Comparison of ENCODE assay signal across 1 cellular context in genomic region chr6:108502826-108503225, GRCh38.
TF ChIP-seq lines count a peak whose summit lies in the region.

No MANE protein-coding gene starts in this region.

TF ChIP-seq in K562, 482 proteins besides CTCF, POLR2A, EP300 and RAD21 (continued from another document and continues in another):
- no peak for TF ChIP-seq ZNF740 (CRISPR knock-in tag; IDR thresholded peaks at IDR 0.05)
- TF ChIP-seq ZNF740 (tag; IDR thresholded peaks at IDR 0.05): no peak
- TF ChIP-seq SAFB (IDR thresholded peaks at IDR 0.05; ENCODE audit: borderline replicate concordance, low read depth, low read length): no peak
- TF ChIP-seq RUNX1 (IDR thresholded peaks at IDR 0.05; ENCODE audit: low read depth): no peak
- no peak for TF ChIP-seq RBM15 (IDR thresholded peaks at IDR 0.05; ENCODE audit: insufficient read depth, low read length)
- no peak for TF ChIP-seq FOXK2 (conservative IDR thresholded peaks at IDR 0.05 in 1 of 2, IDR thresholded peaks at IDR 0.05 in 1 of 2; ENCODE audit: low read depth in 2 of 2)
- no peak for TF ChIP-seq NKRF (IDR thresholded peaks at IDR 0.05; ENCODE audit: borderline replicate concordance)
- TF ChIP-seq LCOR (CRISPR knock-in tag; IDR thresholded peaks at IDR 0.05): 0 out of 2 replicates have a peak, but pooled peaks have one; percentile 9
- TF ChIP-seq E2F3 (CRISPR knock-in tag; IDR thresholded peaks at IDR 0.05): no peak
- TF ChIP-seq, protein P1, sequence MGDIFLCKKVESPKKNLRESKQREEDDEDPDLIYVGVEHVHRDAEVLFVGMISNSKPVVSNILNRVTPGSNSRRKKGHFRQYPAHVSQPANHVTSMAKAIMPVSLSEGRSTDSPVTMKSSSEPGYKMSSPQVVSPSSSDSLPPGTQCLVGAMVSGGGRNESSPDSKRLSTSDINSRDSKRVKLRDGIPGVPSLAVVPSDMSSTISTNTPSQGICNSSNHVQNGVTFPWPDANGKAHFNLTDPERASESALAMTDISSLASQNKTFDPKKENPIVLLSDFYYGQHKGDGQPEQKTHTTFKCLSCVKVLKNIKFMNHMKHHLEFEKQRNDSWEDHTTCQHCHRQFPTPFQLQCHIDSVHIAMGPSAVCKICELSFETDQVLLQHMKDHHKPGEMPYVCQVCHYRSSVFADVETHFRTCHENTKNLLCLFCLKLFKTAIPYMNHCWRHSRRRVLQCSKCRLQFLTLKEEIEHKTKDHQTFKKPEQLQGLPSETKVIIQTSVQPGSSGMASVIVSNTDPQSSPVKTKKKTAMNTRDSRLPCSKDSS (IDR thresholded peaks at IDR 0.05; ENCODE audit: low read depth, partially characterized antibody): no peak
- TF ChIP-seq ZNF639 (CRISPR knock-in tag; conservative IDR thresholded peaks at IDR 0.05 in 1 of 2, IDR thresholded peaks at IDR 0.05 in 1 of 2): 0 out of 4 replicates have a peak, but pooled peaks of 1 of the 2 experiments have one; percentile 24
- 0 out of 2 replicates have a peak, but pooled peaks have one; percentile 49 for TF ChIP-seq FOXJ2 (tag; IDR thresholded peaks at IDR 0.05)
- TF ChIP-seq POLR2H (tag; IDR thresholded peaks at IDR 0.05; ENCODE audit: low read depth): no peak
- TF ChIP-seq CHD1 (IDR thresholded peaks at IDR 0.05; ENCODE audit: low read length): no peak
- TF ChIP-seq ZNF3 (CRISPR knock-in tag; IDR thresholded peaks at IDR 0.05): no peak
- TF ChIP-seq DNMT1 (IDR thresholded peaks at IDR 0.05): no peak
- TF ChIP-seq NCOR1 (IDR thresholded peaks at IDR 0.05): peak; percentile 75
- no peak for TF ChIP-seq NR2C1 (IDR thresholded peaks at IDR 0.05)
- TF ChIP-seq NR2C1 (tag; IDR thresholded peaks at IDR 0.05): no peak
- no peak for TF ChIP-seq ZNF668 (CRISPR knock-in tag; IDR thresholded peaks at IDR 0.05)
- no peak for TF ChIP-seq BCLAF1 (IDR thresholded peaks at IDR 0.05; ENCODE audit: borderline replicate concordance in 1 of 2, control insufficient read depth in 1 of 2, low read depth in 2 of 2, low read length in 1 of 2)
- TF ChIP-seq, protein P2, sequence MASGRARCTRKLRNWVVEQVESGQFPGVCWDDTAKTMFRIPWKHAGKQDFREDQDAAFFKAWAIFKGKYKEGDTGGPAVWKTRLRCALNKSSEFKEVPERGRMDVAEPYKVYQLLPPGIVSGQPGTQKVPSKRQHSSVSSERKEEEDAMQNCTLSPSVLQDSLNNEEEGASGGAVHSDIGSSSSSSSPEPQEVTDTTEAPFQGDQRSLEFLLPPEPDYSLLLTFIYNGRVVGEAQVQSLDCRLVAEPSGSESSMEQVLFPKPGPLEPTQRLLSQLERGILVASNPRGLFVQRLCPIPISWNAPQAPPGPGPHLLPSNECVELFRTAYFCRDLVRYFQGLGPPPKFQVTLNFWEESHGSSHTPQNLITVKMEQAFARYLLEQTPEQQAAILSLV (tag; IDR thresholded peaks at IDR 0.05): no peak
- TF ChIP-seq NR2C2 (CRISPR knock-in tag; IDR thresholded peaks at IDR 0.05): no peak
- no peak for TF ChIP-seq NR2C2 (tag; IDR thresholded peaks at IDR 0.05)
- TF ChIP-seq ZNF311 (CRISPR knock-in tag; IDR thresholded peaks at IDR 0.05): no peak
- TF ChIP-seq HDAC2 (IDR thresholded peaks at IDR 0.05): peak; percentile 57; the same call in 1 of the 2 replicates
- 0 out of 2 replicates have a peak, but pooled peaks have one; percentile 30 for TF ChIP-seq EHMT2 (IDR thresholded peaks at IDR 0.05)
- peak; percentile 80 for TF ChIP-seq CBFA2T2 (conservative IDR thresholded peaks at IDR 0.05)
- TF ChIP-seq, protein P3, sequence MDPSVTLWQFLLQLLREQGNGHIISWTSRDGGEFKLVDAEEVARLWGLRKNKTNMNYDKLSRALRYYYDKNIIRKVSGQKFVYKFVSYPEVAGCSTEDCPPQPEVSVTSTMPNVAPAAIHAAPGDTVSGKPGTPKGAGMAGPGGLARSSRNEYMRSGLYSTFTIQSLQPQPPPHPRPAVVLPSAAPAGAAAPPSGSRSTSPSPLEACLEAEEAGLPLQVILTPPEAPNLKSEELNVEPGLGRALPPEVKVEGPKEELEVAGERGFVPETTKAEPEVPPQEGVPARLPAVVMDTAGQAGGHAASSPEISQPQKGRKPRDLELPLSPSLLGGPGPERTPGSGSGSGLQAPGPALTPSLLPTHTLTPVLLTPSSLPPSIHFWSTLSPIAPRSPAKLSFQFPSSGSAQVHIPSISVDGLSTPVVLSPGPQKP (CRISPR knock-in tag; IDR thresholded peaks at IDR 0.05): no peak
- no peak for TF ChIP-seq U2AF2 (optimal IDR thresholded peaks at IDR 0.05; ENCODE audit: low read depth, low read length)
- no peak for TF ChIP-seq REST (CRISPR knock-in tag; IDR thresholded peaks at IDR 0.05; ENCODE audit: low read depth)
- TF ChIP-seq, protein P4, sequence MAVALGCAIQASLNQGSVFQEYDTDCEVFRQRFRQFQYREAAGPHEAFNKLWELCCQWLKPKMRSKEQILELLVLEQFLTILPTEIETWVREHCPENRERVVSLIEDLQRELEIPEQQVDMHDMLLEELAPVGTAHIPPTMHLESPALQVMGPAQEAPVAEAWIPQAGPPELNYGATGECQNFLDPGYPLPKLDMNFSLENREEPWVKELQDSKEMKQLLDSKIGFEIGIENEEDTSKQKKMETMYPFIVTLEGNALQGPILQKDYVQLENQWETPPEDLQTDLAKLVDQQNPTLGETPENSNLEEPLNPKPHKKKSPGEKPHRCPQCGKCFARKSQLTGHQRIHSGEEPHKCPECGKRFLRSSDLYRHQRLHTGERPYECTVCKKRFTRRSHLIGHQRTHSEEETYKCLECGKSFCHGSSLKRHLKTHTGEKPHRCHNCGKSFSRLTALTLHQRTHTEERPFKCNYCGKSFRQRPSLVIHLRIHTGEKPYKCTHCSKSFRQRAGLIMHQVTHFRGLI (CRISPR knock-in tag; IDR thresholded peaks at IDR 0.05): no peak
- TF ChIP-seq CTCFL (IDR thresholded peaks at IDR 0.05; ENCODE audit: borderline replicate concordance, insufficient read depth, low read depth, low read length, poor library complexity, severe bottlenecking): no peak
- no peak for TF ChIP-seq ZNF282 (CRISPR knock-in tag; IDR thresholded peaks at IDR 0.05)
- TF ChIP-seq DACH1 (IDR thresholded peaks at IDR 0.05; ENCODE audit: partially characterized antibody): no peak
- no peak; the same call in 1 of the 2 replicates for TF ChIP-seq NBN (IDR thresholded peaks at IDR 0.05; ENCODE audit: low read depth)
- TF ChIP-seq ZNF347 (CRISPR knock-in tag; IDR thresholded peaks at IDR 0.05; ENCODE audit: low read depth): no peak
- TF ChIP-seq PBX2 (CRISPR knock-in tag; IDR thresholded peaks at IDR 0.05; ENCODE audit: low read depth): no peak
- TF ChIP-seq PBX2 (tag; conservative IDR thresholded peaks at IDR 0.05; ENCODE audit: low read depth): no peak
- no peak for TF ChIP-seq L3MBTL2 (IDR thresholded peaks at IDR 0.05)
- TF ChIP-seq DDX20 (tag; IDR thresholded peaks at IDR 0.05; ENCODE audit: low read depth): no peak
